Comparison of ENCODE assay signal across 35 cellular contexts in genomic region chr2:85725451-85725850, GRCh38. TPM values are rescaled to one million over a fixed set of nuclear protein-coding genes. Genes with fewer than 3 reads are reported as not detected.
"Had no signal": no experiment of that assay in that cellular context is flagged by ENCODE, and none has a peak within 500 bp of the region (broad histone marks: within the 10 kb centered on the region; RNA-seq: fewer than 3 reads in every experiment).

No MANE protein-coding gene starts in this region.

- ATAC-seq: activated naive CD4-positive, alpha-beta T cell treated with anti-CD3 and anti-CD28 coated beads, Interleukin-2, amount 50 U/mL, for 72 hours; activated T-cell treated with anti-CD3 and anti-CD28 coated beads, Interleukin-2, amount 50 U/mL, for 72 hours; gastroesophageal sphincter; WTC11 had no signal

- H3K36me3 ChIP-seq: ascending aorta, breast epithelium, cardiac muscle cell, colonic mucosa, esophagus squamous epithelium, gastroesophageal sphincter had no signal

- DNase-seq: activated CD4-positive, alpha-beta memory T cell treated with anti-CD3 and anti-CD28 coated beads, Interleukin-2, amount 10 ng/mL, durations not matched to agents 7 days and 5 days; activated CD4-positive, alpha-beta T cell treated with anti-CD3 and anti-CD28 coated beads for 1 hour; activated CD4-positive, alpha-beta T cell treated with anti-CD3 and anti-CD28 coated beads for 4 hours; activated CD4-positive, alpha-beta T cell treated with anti-CD3 and anti-CD28 coated beads, Interleukin-2, amount 10 ng/mL, durations not matched to agents 7 days and 5 days; activated CD4-positive, alpha-beta T cell treated with anti-CD3 and anti-CD28 coated beads, Interleukin-2, amount 50 U/mL, for 4 hours; activated CD8-positive, alpha-beta memory T cell treated with anti-CD3 and anti-CD28 coated beads, Interleukin-2, amount 50 U/mL, for 48 hours; activated gamma-delta T cell; activated naive CD4-positive, alpha-beta T cell; activated naive CD4-positive, alpha-beta T cell treated with anti-CD3 and anti-CD28 coated beads, Interleukin-2, amount 10 ng/mL, durations not matched to agents 7 days and 5 days; activated naive CD8-positive, alpha-beta T cell treated with anti-CD3 and anti-CD28 coated beads, Interleukin-2, amount 10 ng/mL, durations not matched to agents 7 days and 5 days; activated T-cell treated with anti-CD3 and anti-CD28 coated beads for 4 hours; activated T-cell treated with anti-CD3 and anti-CD28 coated beads, Interleukin-2, amount 50 U/mL, for 24 hours; activated T-cell treated with anti-CD3 and anti-CD28 coated beads, Interleukin-2, amount 50 U/mL, for 72 hours; central memory CD4-positive, alpha-beta T cell; cerebellar nuclear complex; colonic mucosa; effector CD8-positive, alpha-beta T cell; esophagus squamous epithelium; foreskin melanocyte; T-helper 1 cell; T-helper 2 cell had no signal

- H3K9me3 ChIP-seq: ascending aorta, breast epithelium, colonic mucosa, esophagus squamous epithelium, gastroesophageal sphincter had no signal

- H3K4me3 Mint-ChIP-seq: activated CD4-positive, alpha-beta memory T cell treated with anti-CD3 and anti-CD28 coated beads, Interleukin-2, amount 10 ng/mL, durations not matched to agents 7 days and 5 days; activated CD4-positive, alpha-beta T cell treated with anti-CD3 and anti-CD28 coated beads, Interleukin-2, amount 10 ng/mL, durations not matched to agents 7 days and 5 days; activated naive CD4-positive, alpha-beta T cell treated with anti-CD3 and anti-CD28 coated beads, Interleukin-2, amount 10 ng/mL, durations not matched to agents 7 days and 5 days; activated naive CD8-positive, alpha-beta T cell treated with anti-CD3 and anti-CD28 coated beads, Interleukin-2, amount 10 ng/mL, durations not matched to agents 7 days and 5 days; activated T-cell treated with anti-CD3 and anti-CD28 coated beads, Interleukin-2, amount 50 U/mL, for 24 hours; activated T-cell treated with anti-CD3 and anti-CD28 coated beads, Interleukin-2, amount 50 U/mL, for 72 hours; brain; WTC11 had no signal

- H3K27ac Mint-ChIP-seq: activated CD4-positive, alpha-beta memory T cell treated with anti-CD3 and anti-CD28 coated beads, Interleukin-2, amount 10 ng/mL, durations not matched to agents 7 days and 5 days; activated CD4-positive, alpha-beta T cell treated with anti-CD3 and anti-CD28 coated beads, Interleukin-2, amount 10 ng/mL, durations not matched to agents 7 days and 5 days; activated naive CD4-positive, alpha-beta T cell treated with anti-CD3 and anti-CD28 coated beads, Interleukin-2, amount 10 ng/mL, durations not matched to agents 7 days and 5 days; activated naive CD4-positive, alpha-beta T cell treated with anti-CD3 and anti-CD28 coated beads, Interleukin-2, amount 50 U/mL, for 72 hours; activated naive CD8-positive, alpha-beta T cell treated with anti-CD3 and anti-CD28 coated beads, Interleukin-2, amount 10 ng/mL, durations not matched to agents 7 days and 5 days; activated T-cell treated with anti-CD3 and anti-CD28 coated beads, Interleukin-2, amount 50 U/mL, for 24 hours; activated T-cell treated with anti-CD3 and anti-CD28 coated beads, Interleukin-2, amount 50 U/mL, for 72 hours; brain; WTC11 had no signal

- H3K36me3 Mint-ChIP-seq: activated naive CD4-positive, alpha-beta T cell treated with anti-CD3 and anti-CD28 coated beads, Interleukin-2, amount 10 ng/mL, durations not matched to agents 7 days and 5 days; activated naive CD4-positive, alpha-beta T cell treated with anti-CD3 and anti-CD28 coated beads, Interleukin-2, amount 50 U/mL, for 72 hours; brain; WTC11 had no signal

- H3K4me3 ChIP-seq: ascending aorta, breast epithelium, cardiac muscle cell, colonic mucosa, esophagus squamous epithelium, gastroesophageal sphincter had no signal

- H3K4me1 ChIP-seq: colonic mucosa had no signal

- H3K4me1 Mint-ChIP-seq: WTC11 had no signal

- H3K9me3 Mint-ChIP-seq: activated T-cell treated with anti-CD3 and anti-CD28 coated beads, Interleukin-2, amount 50 U/mL, for 24 hours had no signal

- H3K27ac ChIP-seq: ascending aorta, breast epithelium, cardiac muscle cell, colonic mucosa, epithelial cell of prostate, esophagus squamous epithelium, VCaP had no signal

- H3K27me3 ChIP-seq: ascending aorta, breast epithelium, cardiac muscle cell, colonic mucosa, gastroesophageal sphincter had no signal

RNA-seq across cellular contexts. Expression of gene ATOH8, which starts 28.3 kb away (rescaled TPM):
- total RNA-seq: activated naive CD4-positive, alpha-beta T cell treated with anti-CD3 and anti-CD28 coated beads, Interleukin-2, amount 50 U/mL, for 72 hours; activated naive CD8-positive, alpha-beta T cell treated with anti-CD3 and anti-CD28 coated beads, Interleukin-2, amount 10 ng/mL, durations not matched to agents 7 days and 5 days; activated T-cell treated with anti-CD3 and anti-CD28 coated beads, Interleukin-2, amount 50 U/mL, for 72 hours had no signal

RNA-seq across cellular contexts. Expression of gene GNLY, which starts 31.3 kb away (rescaled TPM):
- total RNA-seq: ascending aorta, cardiac muscle cell, dermis microvascular lymphatic vessel endothelial cell, endothelial cell of umbilical vein, fibroblast of villous mesenchyme, glomerular endothelial cell, WTC11 had no signal

RNA-seq across cellular contexts. Expression of gene SFTPB, which starts 57.5 kb away (rescaled TPM):
- total RNA-seq: activated CD4-positive, alpha-beta memory T cell treated with anti-CD3 and anti-CD28 coated beads, Interleukin-2, amount 10 ng/mL, durations not matched to agents 7 days and 5 days; activated CD4-positive, alpha-beta T cell treated with anti-CD3 and anti-CD28 coated beads, Interleukin-2, amount 10 ng/mL, durations not matched to agents 7 days and 5 days; activated naive CD4-positive, alpha-beta T cell treated with anti-CD3 and anti-CD28 coated beads, Interleukin-2, amount 50 U/mL, for 72 hours; activated naive CD8-positive, alpha-beta T cell treated with anti-CD3 and anti-CD28 coated beads, Interleukin-2, amount 10 ng/mL, durations not matched to agents 7 days and 5 days; activated T-cell treated with anti-CD3 and anti-CD28 coated beads, Interleukin-2, amount 50 U/mL, for 72 hours; ascending aorta; cardiac muscle cell; dermis microvascular lymphatic vessel endothelial cell; endothelial cell of umbilical vein; esophagus squamous epithelium; fibroblast of lung; fibroblast of villous mesenchyme; gastroesophageal sphincter; glomerular endothelial cell had no signal
